In genomic region chr7:55361560-55361959, GRCh38 we compare ENCODE assay signal across 32 cellular contexts.
"Had no signal": no experiment of that assay in that cellular context is flagged by ENCODE, and none has a peak within 500 bp of the region (broad histone marks: within the 10 kb centered on the region; RNA-seq: fewer than 3 reads in every experiment).

No MANE protein-coding gene starts in this region.

- H3K27ac Mint-ChIP-seq: activated CD4-positive, alpha-beta T cell treated with anti-CD3 and anti-CD28 coated beads for 36 hours; activated CD4-positive, alpha-beta T cell treated with anti-CD3 and anti-CD28 coated beads, Interleukin-2, amount 10 ng/mL, durations not matched to agents 7 days and 5 days; activated CD8-positive, alpha-beta memory T cell treated with anti-CD3 and anti-CD28 coated beads, Interleukin-2, amount 10 ng/mL, durations not matched to agents 7 days and 5 days; activated CD8-positive, alpha-beta T cell treated with anti-CD3 and anti-CD28 coated beads for 36 hours; activated naive CD4-positive, alpha-beta T cell treated with anti-CD3 and anti-CD28 coated beads for 36 hours; activated naive CD4-positive, alpha-beta T cell treated with anti-CD3 and anti-CD28 coated beads, Interleukin-2, amount 50 U/mL, for 24 hours; activated naive CD8-positive, alpha-beta T cell treated with anti-CD3 and anti-CD28 coated beads for 36 hours; activated naive CD8-positive, alpha-beta T cell treated with anti-CD3 and anti-CD28 coated beads, Interleukin-2, amount 50 U/mL, for 24 hours; activated T-helper 1 cell treated with anti-CD3 and anti-CD28 coated beads, Interleukin-12 subunit alpha, Interleukin-12 subunit beta, Interleukin-2, Interleukin-4 antibody, amounts not matched to agents 30 ng/mL and 10 ng/mL and 1 ng/mL, durations not matched to agents 14 hours and 24 hours and 36 hours; activated T-helper 2 cell treated with anti-CD3 and anti-CD28 coated beads, Interferon-gamma antibody, Interleukin-2, Interleukin-4, amounts not matched to agents 10 μg/mL and 5 μg/mL and 100 μg/mL, durations not matched to agents 14 hours and 24 hours and 36 hours; T-helper 17 cell; T-helper 2 cell treated with Interferon-gamma antibody and Interleukin-4, amounts not matched to agents 5 μg/mL and 100 μg/mL, for 36 hours had no signal

- H3K4me3 Mint-ChIP-seq: activated CD4-positive, alpha-beta T cell treated with anti-CD3 and anti-CD28 coated beads for 36 hours; activated CD4-positive, alpha-beta T cell treated with anti-CD3 and anti-CD28 coated beads, Interleukin-2, amount 10 ng/mL, durations not matched to agents 7 days and 5 days; activated CD8-positive, alpha-beta memory T cell treated with anti-CD3 and anti-CD28 coated beads, Interleukin-2, amount 10 ng/mL, durations not matched to agents 7 days and 5 days; activated CD8-positive, alpha-beta T cell treated with anti-CD3 and anti-CD28 coated beads for 36 hours; activated naive CD4-positive, alpha-beta T cell treated with anti-CD3 and anti-CD28 coated beads for 36 hours; activated naive CD4-positive, alpha-beta T cell treated with anti-CD3 and anti-CD28 coated beads, Interleukin-2, amount 50 U/mL, for 24 hours; activated naive CD8-positive, alpha-beta T cell treated with anti-CD3 and anti-CD28 coated beads for 36 hours; activated naive CD8-positive, alpha-beta T cell treated with anti-CD3 and anti-CD28 coated beads, Interleukin-2, amount 50 U/mL, for 24 hours; activated T-helper 1 cell treated with anti-CD3 and anti-CD28 coated beads, Interleukin-12 subunit alpha, Interleukin-12 subunit beta, Interleukin-2, Interleukin-4 antibody, amounts not matched to agents 30 ng/mL and 10 ng/mL and 1 ng/mL, durations not matched to agents 14 hours and 24 hours and 36 hours; T-helper 17 cell; T-helper 2 cell treated with Interferon-gamma antibody and Interleukin-4, amounts not matched to agents 5 μg/mL and 100 μg/mL, for 36 hours had no signal

- H3K9me3 ChIP-seq: adrenal gland, body of pancreas had no signal

- H3K36me3 Mint-ChIP-seq: activated CD8-positive, alpha-beta memory T cell treated with anti-CD3 and anti-CD28 coated beads, Interleukin-2, amount 10 ng/mL, durations not matched to agents 7 days and 5 days had no signal

- H3K9me3 Mint-ChIP-seq: activated CD4-positive, alpha-beta T cell treated with anti-CD3 and anti-CD28 coated beads, Interleukin-2, amount 10 ng/mL, durations not matched to agents 7 days and 5 days; activated CD8-positive, alpha-beta T cell treated with anti-CD3 and anti-CD28 coated beads for 36 hours; activated naive CD4-positive, alpha-beta T cell treated with anti-CD3 and anti-CD28 coated beads for 36 hours; activated naive CD4-positive, alpha-beta T cell treated with anti-CD3 and anti-CD28 coated beads, Interleukin-2, amount 50 U/mL, for 24 hours; activated naive CD8-positive, alpha-beta T cell treated with anti-CD3 and anti-CD28 coated beads for 36 hours; activated naive CD8-positive, alpha-beta T cell treated with anti-CD3 and anti-CD28 coated beads, Interleukin-2, amount 50 U/mL, for 24 hours; activated T-helper 1 cell treated with anti-CD3 and anti-CD28 coated beads, Interleukin-12 subunit alpha, Interleukin-12 subunit beta, Interleukin-2, Interleukin-4 antibody, amounts not matched to agents 30 ng/mL and 10 ng/mL and 1 ng/mL, durations not matched to agents 14 hours and 24 hours and 36 hours; activated T-helper 2 cell treated with anti-CD3 and anti-CD28 coated beads, Interferon-gamma antibody, Interleukin-2, Interleukin-4, amounts not matched to agents 10 μg/mL and 5 μg/mL and 100 μg/mL, durations not matched to agents 14 hours and 24 hours and 36 hours; T-helper 2 cell treated with Interferon-gamma antibody and Interleukin-4, amounts not matched to agents 5 μg/mL and 100 μg/mL, for 36 hours had no signal

- DNase-seq: activated CD4-positive, alpha-beta T cell treated with anti-CD3 and anti-CD28 coated beads for 36 hours; activated CD4-positive, alpha-beta T cell treated with anti-CD3 and anti-CD28 coated beads, Interleukin-2, amount 10 ng/mL, durations not matched to agents 7 days and 5 days; activated CD4-positive, alpha-beta T cell treated with anti-CD3 and anti-CD28 coated beads, Interleukin-2, amount 50 U/mL, for 48 hours; activated CD4-positive, CD25-positive, alpha-beta regulatory T cell; activated CD4-positive, CD25-positive, alpha-beta regulatory T cell treated with anti-CD3 and anti-CD28 coated beads, Interleukin-2, amount 50 U/mL, for 72 hours; activated CD8-positive, alpha-beta memory T cell treated with anti-CD3 and anti-CD28 coated beads, Interleukin-2, amount 10 ng/mL, durations not matched to agents 7 days and 5 days; activated CD8-positive, alpha-beta memory T cell treated with anti-CD3 and anti-CD28 coated beads, Interleukin-2, amount 50 U/mL, for 4 hours; activated CD8-positive, alpha-beta T cell treated with anti-CD3 and anti-CD28 coated beads for 36 hours; activated effector memory CD4-positive, alpha-beta T cell treated with anti-CD3 and anti-CD28 coated beads, Interleukin-2, amount 50 U/mL, for 16 hours; activated naive CD4-positive, alpha-beta T cell treated with anti-CD3 and anti-CD28 coated beads for 36 hours; activated naive CD8-positive, alpha-beta T cell treated with anti-CD3 and anti-CD28 coated beads for 36 hours; activated naive CD8-positive, alpha-beta T cell treated with anti-CD3 and anti-CD28 coated beads, Interleukin-2, amount 50 U/mL, for 24 hours; activated T-cell treated with anti-CD3 and anti-CD28 coated beads, Interleukin-2, amount 50 U/mL, for 1 hour; activated T-cell treated with anti-CD3 and anti-CD28 coated beads, Interleukin-2, amount 50 U/mL, for 48 hours; adrenal gland; amygdala; aorta; body of pancreas; caudate nucleus; cortex of kidney; dermis blood vessel endothelial cell; effector CD4-positive, alpha-beta T cell; foreskin fibroblast; head of caudate nucleus; T-helper 1 cell; T-helper 17 cell; T1000 had no signal

- H3K27me3 ChIP-seq: adrenal gland, body of pancreas had no signal

- H3K36me3 ChIP-seq: adrenal gland had no signal

- H3K27ac ChIP-seq: adrenal gland, body of pancreas, epithelial cell of prostate had no signal

- ATAC-seq: activated CD4-positive, alpha-beta T cell treated with anti-CD3 and anti-CD28 coated beads for 36 hours; activated CD8-positive, alpha-beta memory T cell treated with anti-CD3 and anti-CD28 coated beads, Interleukin-2, amount 10 ng/mL, durations not matched to agents 7 days and 5 days; activated CD8-positive, alpha-beta T cell treated with anti-CD3 and anti-CD28 coated beads for 36 hours; activated naive CD8-positive, alpha-beta T cell treated with anti-CD3 and anti-CD28 coated beads, Interleukin-2, amount 50 U/mL, for 24 hours; body of pancreas; T-helper 17 cell had no signal

- H3K4me3 ChIP-seq: adrenal gland, body of pancreas had no signal
